Comparison of ENCODE assay signal across 13 cellular contexts in the genomic region with DNA sequence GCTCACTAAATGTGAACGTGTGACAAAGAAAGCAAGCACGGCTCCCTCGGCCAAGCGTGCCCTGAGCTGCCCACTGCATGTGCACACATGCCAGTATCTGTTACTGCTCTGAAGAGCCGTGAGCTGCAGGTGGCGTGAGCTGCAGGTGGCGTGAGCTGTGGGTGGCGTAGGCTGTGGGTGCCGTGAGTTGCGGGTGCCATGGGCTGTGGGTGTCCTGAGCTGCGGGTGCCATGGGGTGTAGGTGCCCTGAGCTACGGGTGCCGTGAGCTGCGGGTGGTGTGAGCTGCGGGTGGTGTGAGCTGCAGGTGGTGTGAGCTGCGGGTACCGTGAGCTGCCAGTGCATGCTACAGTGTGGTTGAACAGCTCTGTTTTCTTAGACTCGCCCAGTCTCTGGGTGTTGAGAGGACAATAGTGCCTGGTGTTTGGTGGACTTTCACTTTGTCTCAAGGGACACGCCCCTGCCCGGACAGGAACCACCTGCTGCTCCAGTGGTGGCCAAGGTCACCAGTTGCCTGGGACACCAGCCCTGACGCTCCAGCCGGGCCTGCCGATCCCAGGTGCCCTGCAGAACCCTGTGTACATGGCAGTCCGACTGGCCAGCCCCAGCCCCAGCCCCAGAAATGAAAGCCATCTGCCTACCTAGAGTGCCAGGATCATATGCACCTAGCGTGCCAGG. TPM values are rescaled to one million over a fixed set of nuclear protein-coding genes. Genes with fewer than 3 reads are reported as not detected.
DNase-seq lines count a peak whose midpoint lies in the region; ATAC-seq, FAIRE-seq and TF ChIP-seq lines count a peak whose summit lies in the region.
"Had no signal": no experiment of that assay in that cellular context is flagged by ENCODE, and none has a peak within 500 bp of the region (broad histone marks: within the 10 kb centered on the region; RNA-seq: fewer than 3 reads in every experiment).

No MANE protein-coding gene starts in this region.

- H2BK15ac ChIP-seq in H1 (ENCODE audit: low read length) = peak overlapping the region; percentile 72; the same call in 1 of the 2 replicates

- H3K4ac ChIP-seq in H1 (replicated peaks; ENCODE audit: insufficient read length, low read depth, low read length) = no peak overlapping the region

- no peak overlapping the region for H3K9ac ChIP-seq in H1 (replicated peaks in 1 of 4; ENCODE audit: extremely low read depth in 1 of 4, low read depth in 3 of 4, low read length in 3 of 4)

- no peaks in the 10 kb centered on the region for H3K36me3 Mint-ChIP-seq in natural killer cell treated with Interleukin-12 subunit alpha and Interleukin-12 subunit beta and Interleukin-15 and Interleukin-18, amount 100 ng/mL, for 72 hours
- H3K36me3 Mint-ChIP-seq: activated naive CD8-positive, alpha-beta T cell had no signal

- H3K23me2 ChIP-seq in H1 (ENCODE audit: low read depth, low read length) = peaks cover 11% of the 10 kb centered on the region; the same call in 1 of the 2 replicates

- H3K36me3 ChIP-seq in H1 (ENCODE audit: control insufficient read depth in 2 of 4, insufficient read depth in 4 of 4, low read length in 3 of 4) (no peaks in the 10 kb centered on the region; a peak in 1 of 8 replicates), prostate gland (no peaks in the 10 kb centered on the region), brain microvascular endothelial cell (replicated peaks) (no peaks in the 10 kb centered on the region)

- H3K4me2 ChIP-seq in H1 (ENCODE audit: insufficient read depth in 1 of 2, low read depth in 2 of 2, low read length in 2 of 2) = no peak overlapping the region

- H2BK12ac ChIP-seq in H1 (ENCODE audit: low read depth, low read length) = 0 out of 2 replicates have a peak overlapping the region, but pooled peaks have one; percentile 39

- H2AFZ ChIP-seq in H1 (ENCODE audit: low read length) = no peak overlapping the region

- no peaks in the 10 kb centered on the region for H3K4me1 Mint-ChIP-seq in natural killer cell treated with Interleukin-12 subunit alpha and Interleukin-12 subunit beta and Interleukin-15 and Interleukin-18, amount 100 ng/mL, for 72 hours (ENCODE audit: low read depth in 2 of 2)

- H3K18ac ChIP-seq in H1 (ENCODE audit: extremely low read depth, low read length) = no peak overlapping the region

- peaks cover 0 to 15% of the 10 kb centered on the region in 2 experiments for H4K20me1 ChIP-seq in H1 (replicated peaks in 1 of 2; ENCODE audit: control insufficient read depth in 1 of 2, insufficient read depth in 2 of 2, low read length in 2 of 2)

- H3K4me1 ChIP-seq in H1 (replicated peaks in 1 of 4; ENCODE audit: control insufficient read depth in 3 of 4, insufficient read depth in 4 of 4, low read length in 3 of 4) (no peaks in the 10 kb centered on the region; a peak in 1 of 7 replicates), prostate gland (replicated peaks) (no peaks in the 10 kb centered on the region)

- no peak overlapping the region for H4K5ac ChIP-seq in H1 (ENCODE audit: insufficient read length, low read depth, low read length)

- no peaks in the 10 kb centered on the region for H3K79me1 ChIP-seq in H1 (ENCODE audit: low read depth, low read length)

- in situ Hi-C loops in brain microvascular endothelial cell (cut with HindIII; ENCODE audit: low pct_ligation_motif_present, low sequenced_read_pairs) = no loop called here
- in situ Hi-C loops in GM13977 (cut with MboI; ENCODE audit: low pct_unique_long_range_greater_than_20kb, low sequenced_read_pairs, unreplicated experiment) = no loop called here

- H3K56ac ChIP-seq in H1 (replicated peaks; ENCODE audit: insufficient read length, low read depth, low read length) = peak overlapping the region; percentile 46

- WGBS in H1 (ENCODE audit: extremely low coverage in 1 of 2, insufficient coverage in 1 of 2, insufficient read length in 1 of 2, insufficient replicate concordance in 2 of 2, low coverage in 1 of 2, low lambda C conversion rate in 2 of 2, missing lambda C conversion rate in 1 of 2), 2 experiments = 89% methylated on average over 25 of the region's 25 CpGs; no CpG with 5 or more reads in 1 of the 2 experiments
- WGBS in prostate gland = 41% methylated on average over 24 of the region's 25 CpGs

- no peak overlapping the region for H2BK20ac ChIP-seq in H1 (ENCODE audit: low read length)

- no peak overlapping the region for H3K27ac Mint-ChIP-seq in natural killer cell treated with Interleukin-12 subunit alpha and Interleukin-12 subunit beta and Interleukin-15 and Interleukin-18, amount 100 ng/mL, for 72 hours
- H3K27ac Mint-ChIP-seq: activated naive CD8-positive, alpha-beta T cell had no signal

- no peak for TF ChIP-seq EP300 in H1 (IDR thresholded peaks at IDR 0.05; ENCODE audit: borderline replicate concordance in 1 of 2, low read depth in 2 of 2, low read length in 2 of 2)

- H3K14ac ChIP-seq in H1 (ENCODE audit: insufficient read length) = no peak overlapping the region

- TF ChIP-seq POLR2A in H1 (IDR thresholded peaks at IDR 0.05; ENCODE audit: control extremely low read depth in 1 of 2, low read depth in 2 of 2, low read length in 2 of 2) (no peak), prostate gland (IDR thresholded peaks at IDR 0.05) (no peak)

- no peak overlapping the region for H2AK5ac ChIP-seq in H1 (ENCODE audit: low read depth, low read length)

- H3K27me3 Mint-ChIP-seq in natural killer cell treated with Interleukin-12 subunit alpha and Interleukin-12 subunit beta and Interleukin-15 and Interleukin-18, amount 100 ng/mL, for 72 hours = no peaks in the 10 kb centered on the region
- H3K27me3 Mint-ChIP-seq: activated naive CD8-positive, alpha-beta T cell had no signal

- FAIRE-seq in H1 (lab: Jason Lieb, UNC) = no peak

- TF ChIP-seq CTCF in H1 (IDR thresholded peaks at IDR 0.05; ENCODE audit: control extremely low read depth in 1 of 3, insufficient read depth in 1 of 3, low read depth in 1 of 3, low read length in 3 of 3) = no peak
- TF ChIP-seq CTCF in prostate gland (IDR thresholded peaks at IDR 0.05) = no peak
- no peak for TF ChIP-seq CTCF in brain microvascular endothelial cell (IDR thresholded peaks at IDR 0.05; ENCODE audit: low read depth, low read length, missing control alignments)
- TF ChIP-seq CTCF in GM13977 (IDR thresholded peaks at IDR 0.05; ENCODE audit: extremely low read depth, insufficient read depth, missing control alignments) = no peak

- no peaks in the 10 kb centered on the region for H3K79me2 ChIP-seq in H1 (ENCODE audit: control insufficient read depth in 1 of 2, insufficient read depth in 2 of 2, low read length in 2 of 2)

- no peak for TF ChIP-seq RAD21 in H1 (IDR thresholded peaks at IDR 0.05 in 1 of 2, conservative IDR thresholded peaks at IDR 0.05 in 1 of 2; ENCODE audit: low read depth in 2 of 2, low read length in 2 of 2)

- no peak for ATAC-seq in natural killer cell treated with Interleukin-12 subunit alpha and Interleukin-12 subunit beta and Interleukin-15 and Interleukin-18, amount 100 ng/mL, for 72 hours
- ATAC-seq: sciatic nerve, SK-N-SH treated with all-trans-retinoic acid at 6 μM for 48 hours had no signal

- H3K27me3 ChIP-seq in H1 (replicated peaks in 1 of 4; ENCODE audit: control insufficient read depth in 3 of 4, extremely low read depth in 1 of 4, insufficient read depth in 3 of 4, low read length in 3 of 4) (no peaks in the 10 kb centered on the region), prostate gland (replicated peaks; ENCODE audit: insufficient read depth) (no peaks in the 10 kb centered on the region), brain microvascular endothelial cell (replicated peaks) (no peaks in the 10 kb centered on the region)
- H3K27me3 ChIP-seq: dorsolateral prefrontal cortex had no signal

- H3K4me3 ChIP-seq in H1 (ENCODE audit: extremely low read depth in 1 of 4, insufficient read depth in 2 of 4, low read depth in 3 of 4, low read length in 4 of 4) = no peak overlapping the region
- no peak overlapping the region for H3K4me3 ChIP-seq in prostate gland
- no peak overlapping the region for H3K4me3 ChIP-seq in brain microvascular endothelial cell (ENCODE audit: low read depth, low read length)
- H3K4me3 ChIP-seq: dorsolateral prefrontal cortex had no signal

- H3K27ac ChIP-seq in H1 (ENCODE audit: low read depth, low read length) (no peak overlapping the region), prostate gland (no peak overlapping the region), brain microvascular endothelial cell (no peak overlapping the region)

- H2BK120ac ChIP-seq in H1 (replicated peaks; ENCODE audit: low read depth, low read length) = no peak overlapping the region

- no peak overlapping the region for H3K4me3 Mint-ChIP-seq in natural killer cell treated with Interleukin-12 subunit alpha and Interleukin-12 subunit beta and Interleukin-15 and Interleukin-18, amount 100 ng/mL, for 72 hours
- H3K4me3 Mint-ChIP-seq: activated naive CD8-positive, alpha-beta T cell had no signal

- peak overlapping the region; percentile 57; the same call in 1 of the 2 replicates for H4K8ac ChIP-seq in H1 (ENCODE audit: extremely low read depth, insufficient read depth, low read length)

- intact Hi-C loops in prostate gland (cut with DNase I) = no loop called here

- H4K91ac ChIP-seq in H1 (replicated peaks; ENCODE audit: insufficient read length, low read length) = peak overlapping the region; percentile 54

- no peak overlapping the region for H3K23ac ChIP-seq in H1 (ENCODE audit: insufficient read length)

- CTCF ChIA-PET in H1 (lab: Charles Lee; ENCODE audit: partially characterized antibody) = interaction anchor here (0.6 to 1.8 kb wide), 10 partner anchors 9 to 767 kb away, joined by 3 to 7 read pairs (median 3); no protein-coding TSS in a partner anchor

- POLR2A ChIA-PET in H1 (lab: Charles Lee; ENCODE audit: partially characterized antibody) = interaction anchor here (1.6 kb wide), 1 partner anchor 33 kb away, joined by 4 read pairs; no protein-coding TSS in a partner anchor

- no peaks in the 10 kb centered on the region for H3K9me3 Mint-ChIP-seq in natural killer cell treated with Interleukin-12 subunit alpha and Interleukin-12 subunit beta and Interleukin-15 and Interleukin-18, amount 100 ng/mL, for 72 hours

- DNase-seq in HT-29 (ENCODE audit: low spot score) = peak; percentile 65
- DNase-seq in NCI-H748 treated with DMSO at 0.1 percent for 48 hours (lab: John Stamatoyannopoulos, UW) = peak; percentile 38
- no peak for DNase-seq in H1 (ENCODE audit: low read depth in 1 of 2, low spot score in 2 of 2)
- peak; percentile 21 for DNase-seq in prostate gland (ENCODE audit: low spot score)
- no peak for DNase-seq in activated effector memory CD4-positive, alpha-beta T cell treated with Interleukin-2 at 50 U/mL for 16 hours
- no peak for DNase-seq in brain microvascular endothelial cell
- no peak for DNase-seq in GM13977 (ENCODE audit: low spot score)
- no peak for DNase-seq in natural killer cell treated with Interleukin-12 subunit alpha and Interleukin-12 subunit beta and Interleukin-15 and Interleukin-18, amount 100 ng/mL, for 72 hours (ENCODE audit: low spot score)
- DNase-seq: activated CD4-positive, alpha-beta T cell treated with anti-CD3 and anti-CD28 coated beads, Interleukin-2, amount 50 U/mL, for 4 hours had no signal

- H3K9me3 ChIP-seq in H1 (ENCODE audit: insufficient read depth in 2 of 2, low read depth in 1 of 2, low read length in 1 of 2) (peaks cover 4 to 10% of the 10 kb centered on the region in 2 experiments; a peak in 2 of 4 replicates), prostate gland (no peaks in the 10 kb centered on the region)

- peak overlapping the region; percentile 87 for H2BK5ac ChIP-seq in H1 (ENCODE audit: low read depth, low read length)

RNA-seq across cellular contexts. Expression of gene CCDC187, which starts 6.7 kb away (rescaled TPM):
- total RNA-seq in HT-29 (2014; rRNA removed; shearing (Covaris generic)) = 2.5 TPM in 2 replicates
- not detected in 2 replicates for total RNA-seq in H1 (2021; fragmentation: NEBNext Ultra II Directional; extraction: Animal tissue kit (Norgen Biotek cat#: 25700))
- 0.02 TPM in 2 replicates for polyA plus RNA-seq in H1 (2011; rRNA removed)
- 0.01 TPM for polyA plus RNA-seq in H1 (2011; cell fraction: cytosol; rRNA removed)
- polyA plus RNA-seq in H1 (2011; cell fraction: nucleus; rRNA removed) = 0.07 TPM
- polyA plus RNA-seq in H1 (2012, experiment 1 of 2) = 0.03 TPM in 2 of 4 replicates, not detected in the others
- 0.03 TPM for polyA plus RNA-seq in H1 (2012, experiment 2 of 2)
- polyA plus RNA-seq in H1 (2013, experiment 1 of 2) = 0.02 TPM
- under 0.01 TPM for polyA plus RNA-seq in H1 (2013, experiment 2 of 2)
- 0.06 TPM in 1 of 2 replicates, not detected in the other for polyA minus RNA-seq in H1 (2011; rRNA and poly(A)+ RNA removed)
- not detected for polyA minus RNA-seq in H1 (2011; cell fraction: cytosol; rRNA and poly(A)+ RNA removed)
- polyA minus RNA-seq in H1 (2011; cell fraction: nucleus; rRNA and poly(A)+ RNA removed) = not detected
- total RNA-seq in prostate gland = 1 to 10 TPM in 1 of 2 donors, not detected in 1; 1.2 TPM
- not detected for total RNA-seq in natural killer cell treated with Interleukin-12 subunit alpha and Interleukin-12 subunit beta and Interleukin-15 and Interleukin-18, amount 100 ng/mL, for 72 hours

RNA-seq across cellular contexts. Expression of gene GPSM1, which starts 30.2 kb away (rescaled TPM):
- 1.4 TPM in 2 replicates for total RNA-seq in HT-29 (2014; rRNA removed; shearing (Covaris generic))
- 15.7 and 18.0 TPM in 2 replicates for total RNA-seq in H1 (2021; fragmentation: NEBNext Ultra II Directional; extraction: Animal tissue kit (Norgen Biotek cat#: 25700))
- polyA plus RNA-seq in H1 (2011; rRNA removed) = 12.8 and 19.8 TPM in 2 replicates
- polyA plus RNA-seq in H1 (2011; cell fraction: cytosol; rRNA removed) = 13.8 TPM
- polyA plus RNA-seq in H1 (2011; cell fraction: nucleus; rRNA removed) = 39.2 TPM
- polyA plus RNA-seq in H1 (2012, experiment 1 of 2) = 9.3 to 15.2 TPM (median 14.5 TPM) in 4 replicates
- polyA plus RNA-seq in H1 (2012, experiment 2 of 2) = 12.0 TPM
- 14.4 TPM for polyA plus RNA-seq in H1 (2013, experiment 1 of 2)
- polyA plus RNA-seq in H1 (2013, experiment 2 of 2) = 13.9 TPM
- polyA minus RNA-seq in H1 (2011; rRNA and poly(A)+ RNA removed) = 3.5 and 4.2 TPM in 2 replicates
- 12.7 TPM for polyA minus RNA-seq in H1 (2011; cell fraction: cytosol; rRNA and poly(A)+ RNA removed)
- 11.2 TPM for polyA minus RNA-seq in H1 (2011; cell fraction: nucleus; rRNA and poly(A)+ RNA removed)
- total RNA-seq in prostate gland = 10 to 100 TPM; 11.3 to 89.2 TPM
- total RNA-seq in natural killer cell treated with Interleukin-12 subunit alpha and Interleukin-12 subunit beta and Interleukin-15 and Interleukin-18, amount 100 ng/mL, for 72 hours = 1 to 10 TPM; 1.7 to 2.3 TPM

RNA-seq across cellular contexts. Expression of gene QSOX2, which starts 51.5 kb away (rescaled TPM):
- 31.7 and 34.5 TPM in 2 replicates for total RNA-seq in HT-29 (2014; rRNA removed; shearing (Covaris generic))
- 27.5 and 28.6 TPM in 2 replicates for total RNA-seq in H1 (2021; fragmentation: NEBNext Ultra II Directional; extraction: Animal tissue kit (Norgen Biotek cat#: 25700))
- 18.0 and 21.8 TPM in 2 replicates for polyA plus RNA-seq in H1 (2011; rRNA removed)
- 20.4 TPM for polyA plus RNA-seq in H1 (2011; cell fraction: cytosol; rRNA removed)
- 52.2 TPM for polyA plus RNA-seq in H1 (2011; cell fraction: nucleus; rRNA removed)
- polyA plus RNA-seq in H1 (2012, experiment 1 of 2) = 18.2 to 24.6 TPM (median 21.8 TPM) in 4 replicates
- 13.5 TPM for polyA plus RNA-seq in H1 (2012, experiment 2 of 2)
- 27.3 TPM for polyA plus RNA-seq in H1 (2013, experiment 1 of 2)
- polyA plus RNA-seq in H1 (2013, experiment 2 of 2) = 25.5 TPM
- polyA minus RNA-seq in H1 (2011; rRNA and poly(A)+ RNA removed) = 17.0 and 19.8 TPM in 2 replicates
- polyA minus RNA-seq in H1 (2011; cell fraction: cytosol; rRNA and poly(A)+ RNA removed) = 10.7 TPM
- 13.1 TPM for polyA minus RNA-seq in H1 (2011; cell fraction: nucleus; rRNA and poly(A)+ RNA removed)
- total RNA-seq in prostate gland = 10 to 100 TPM in 1 of 2 donors, 1 to 10 TPM in 1; 4.3 to 12.2 TPM
- total RNA-seq in natural killer cell treated with Interleukin-12 subunit alpha and Interleukin-12 subunit beta and Interleukin-15 and Interleukin-18, amount 100 ng/mL, for 72 hours = 10 to 100 TPM; 16.4 to 27.3 TPM

Comparison
In these comparisons a context has a peak if more than half of its experiments do, and no peak if none do; other contexts are left out.
1. DNase-seq: peak in HT-29 (single experiment), NCI-H748 treated with DMSO at 0.1 percent for 48 hours (single experiment) and prostate gland (single experiment); none in H1 (0 of 2), activated effector memory CD4-positive, alpha-beta T cell treated with Interleukin-2 at 50 U/mL for 16 hours (single experiment), brain microvascular endothelial cell (single experiment), GM13977 (single experiment) and natural killer cell treated with Interleukin-12 subunit alpha and Interleukin-12 subunit beta and Interleukin-15 and Interleukin-18, amount 100 ng/mL, for 72 hours (single experiment).